15 cellular contexts compared by ENCODE assay signal in the genomic region with DNA sequence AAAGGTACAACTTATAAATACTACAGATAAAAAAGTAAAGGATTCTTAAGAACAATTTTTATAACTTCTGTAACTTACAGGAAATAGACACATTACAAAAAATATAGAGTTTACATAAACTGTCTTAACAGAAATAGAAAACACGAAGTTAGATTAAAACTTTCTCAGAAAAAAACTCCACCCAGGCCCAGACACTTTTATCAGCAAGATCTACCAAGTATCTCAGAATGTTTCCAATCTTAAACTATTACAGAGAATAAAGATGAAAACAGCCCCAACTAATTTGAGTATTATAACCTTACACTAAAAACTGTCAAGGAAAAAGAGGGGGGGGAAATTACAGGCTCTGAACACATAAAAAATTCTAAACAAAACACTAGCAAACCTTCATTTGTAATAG. TPM values are rescaled to one million over a fixed set of nuclear protein-coding genes. Genes with fewer than 3 reads are reported as not detected.
A peak's percentile ranks its signal among the peaks of the same experiment; 100 is the strongest.
DNase-seq lines count a peak whose midpoint lies in the region; ATAC-seq and TF ChIP-seq lines count a peak whose summit lies in the region.
"Had no signal": no experiment of that assay in that cellular context is flagged by ENCODE, and none has a peak within 500 bp of the region (broad histone marks: within the 10 kb centered on the region; RNA-seq: fewer than 3 reads in every experiment).

No MANE protein-coding gene starts in this region.

- H3K27ac Mint-ChIP-seq in activated CD8-positive, alpha-beta memory T cell treated with anti-CD3 and anti-CD28 coated beads, Interleukin-2, amount 10 ng/mL, durations not matched to agents 7 days and 5 days: peak overlapping the region; percentile 34
- no peak overlapping the region for H3K27ac Mint-ChIP-seq in activated naive CD8-positive, alpha-beta T cell treated with anti-CD3 and anti-CD28 coated beads, Interleukin-2, amount 50 U/mL, for 24 hours
- H3K27ac Mint-ChIP-seq in natural killer cell treated with Interleukin-12 subunit alpha and Interleukin-12 subunit beta and Interleukin-15 and Interleukin-18, amount 100 ng/mL, for 72 hours: peak overlapping the region; percentile 42 to 52
- H3K27ac Mint-ChIP-seq: activated B cell treated with CpG ODN at 0.5 μM for 24 hours, nephron progenitor cell had no signal

- no peak overlapping the region for H2AFZ ChIP-seq in Loucy (ENCODE audit: low read length)

- H3K9ac ChIP-seq in Loucy (ENCODE audit: low read depth, low read length, poor library complexity, severe bottlenecking): peak overlapping the region; percentile 8
- H3K9ac ChIP-seq: KMS-11 had no signal

- H3K36me3 Mint-ChIP-seq in activated CD8-positive, alpha-beta memory T cell treated with anti-CD3 and anti-CD28 coated beads, Interleukin-2, amount 10 ng/mL, durations not matched to agents 7 days and 5 days: peaks cover 28% of the 10 kb centered on the region
- peaks cover 30% of the 10 kb centered on the region for H3K36me3 Mint-ChIP-seq in activated naive CD8-positive, alpha-beta T cell treated with anti-CD3 and anti-CD28 coated beads, Interleukin-2, amount 50 U/mL, for 24 hours (ENCODE audit: low read depth)
- H3K36me3 Mint-ChIP-seq in natural killer cell treated with Interleukin-12 subunit alpha and Interleukin-12 subunit beta and Interleukin-15 and Interleukin-18, amount 100 ng/mL, for 72 hours: peaks cover 30% of the 10 kb centered on the region

- no peak for ATAC-seq in activated CD8-positive, alpha-beta memory T cell treated with anti-CD3 and anti-CD28 coated beads, Interleukin-2, amount 10 ng/mL, durations not matched to agents 7 days and 5 days
- no peak for ATAC-seq in activated naive CD8-positive, alpha-beta T cell treated with anti-CD3 and anti-CD28 coated beads, Interleukin-2, amount 50 U/mL, for 24 hours
- ATAC-seq in natural killer cell treated with Interleukin-12 subunit alpha and Interleukin-12 subunit beta and Interleukin-15 and Interleukin-18, amount 100 ng/mL, for 72 hours: no peak
- ATAC-seq in upper lobe of right lung: no peak

- peak overlapping the region; percentile 54 for H3K4me3 ChIP-seq in Loucy (ENCODE audit: low read length, poor library complexity, severe bottlenecking)
- no peak overlapping the region for H3K4me3 ChIP-seq in upper lobe of right lung
- H3K4me3 ChIP-seq: lung had no signal

- no peak for TF ChIP-seq CTCF in Loucy (conservative IDR thresholded peaks at IDR 0.05; ENCODE audit: low read length)
- no peak for TF ChIP-seq CTCF in upper lobe of right lung (IDR thresholded peaks at IDR 0.05)

- no peaks in the 10 kb centered on the region for H3K27me3 Mint-ChIP-seq in activated CD8-positive, alpha-beta memory T cell treated with anti-CD3 and anti-CD28 coated beads, Interleukin-2, amount 10 ng/mL, durations not matched to agents 7 days and 5 days
- no peaks in the 10 kb centered on the region for H3K27me3 Mint-ChIP-seq in activated naive CD8-positive, alpha-beta T cell treated with anti-CD3 and anti-CD28 coated beads, Interleukin-2, amount 50 U/mL, for 24 hours
- no peaks in the 10 kb centered on the region for H3K27me3 Mint-ChIP-seq in natural killer cell treated with Interleukin-12 subunit alpha and Interleukin-12 subunit beta and Interleukin-15 and Interleukin-18, amount 100 ng/mL, for 72 hours
- H3K27me3 Mint-ChIP-seq: activated B cell treated with CpG ODN at 0.5 μM for 24 hours had no signal

- no peak overlapping the region for H3K4me3 Mint-ChIP-seq in activated CD8-positive, alpha-beta memory T cell treated with anti-CD3 and anti-CD28 coated beads, Interleukin-2, amount 10 ng/mL, durations not matched to agents 7 days and 5 days
- H3K4me3 Mint-ChIP-seq in activated naive CD8-positive, alpha-beta T cell treated with anti-CD3 and anti-CD28 coated beads, Interleukin-2, amount 50 U/mL, for 24 hours: peak overlapping the region; percentile 69
- H3K4me3 Mint-ChIP-seq in natural killer cell treated with Interleukin-12 subunit alpha and Interleukin-12 subunit beta and Interleukin-15 and Interleukin-18, amount 100 ng/mL, for 72 hours: peak overlapping the region; percentile 61
- H3K4me3 Mint-ChIP-seq: activated B cell treated with CpG ODN at 0.5 μM for 24 hours, nephron progenitor cell had no signal

- peak overlapping the region; percentile 71 for H3K4me2 ChIP-seq in Loucy (ENCODE audit: low read depth, low read length, poor library complexity, severe bottlenecking)
- H3K4me2 ChIP-seq: KMS-11 had no signal

- H3K79me2 ChIP-seq in Loucy (ENCODE audit: insufficient read depth, low read length): peaks cover 85% of the 10 kb centered on the region

- H3K9me3 ChIP-seq in Loucy (ENCODE audit: insufficient read depth, low read depth, low read length): peaks cover 4% of the 10 kb centered on the region; the same call in 1 of the 2 replicates
- no peaks in the 10 kb centered on the region for H3K9me3 ChIP-seq in upper lobe of right lung

- H4K20me1 ChIP-seq in Loucy (ENCODE audit: insufficient read depth, low read length, poor library complexity, severe bottlenecking): peaks cover 44% of the 10 kb centered on the region

- peaks cover 43% of the 10 kb centered on the region for H3K4me1 Mint-ChIP-seq in activated CD8-positive, alpha-beta memory T cell treated with anti-CD3 and anti-CD28 coated beads, Interleukin-2, amount 10 ng/mL, durations not matched to agents 7 days and 5 days
- H3K4me1 Mint-ChIP-seq in activated naive CD8-positive, alpha-beta T cell treated with anti-CD3 and anti-CD28 coated beads, Interleukin-2, amount 50 U/mL, for 24 hours: peaks cover 51% of the 10 kb centered on the region
- H3K4me1 Mint-ChIP-seq in natural killer cell treated with Interleukin-12 subunit alpha and Interleukin-12 subunit beta and Interleukin-15 and Interleukin-18, amount 100 ng/mL, for 72 hours (ENCODE audit: low read depth in 2 of 2): peaks cover 27% of the 10 kb centered on the region in 2 donors
- H3K4me1 Mint-ChIP-seq: nephron progenitor cell had no signal

- no peaks in the 10 kb centered on the region for H3K9me3 Mint-ChIP-seq in activated CD8-positive, alpha-beta memory T cell treated with anti-CD3 and anti-CD28 coated beads, Interleukin-2, amount 10 ng/mL, durations not matched to agents 7 days and 5 days (ENCODE audit: low read depth)
- H3K9me3 Mint-ChIP-seq in activated naive CD8-positive, alpha-beta T cell treated with anti-CD3 and anti-CD28 coated beads, Interleukin-2, amount 50 U/mL, for 24 hours: no peaks in the 10 kb centered on the region
- H3K9me3 Mint-ChIP-seq in natural killer cell treated with Interleukin-12 subunit alpha and Interleukin-12 subunit beta and Interleukin-15 and Interleukin-18, amount 100 ng/mL, for 72 hours: no peaks in the 10 kb centered on the region
- H3K9me3 Mint-ChIP-seq: activated B cell treated with CpG ODN at 0.5 μM for 24 hours, nephron progenitor cell had no signal

- H3K36me3 ChIP-seq in Loucy (ENCODE audit: insufficient read depth, low read length) (peaks cover 16% of the 10 kb centered on the region), upper lobe of right lung (peaks cover 61% of the 10 kb centered on the region)

- no peaks in the 10 kb centered on the region for H3K27me3 ChIP-seq in Loucy (ENCODE audit: insufficient read depth, low read length, poor library complexity, severe bottlenecking)
- H3K27me3 ChIP-seq in upper lobe of right lung: no peaks in the 10 kb centered on the region

- H3K27ac ChIP-seq in upper lobe of right lung: no peak overlapping the region
- H3K27ac ChIP-seq: KMS-11 had no signal

- H3F3A ChIP-seq in Loucy (ENCODE audit: low read depth): no peaks in the 10 kb centered on the region; the same call in 1 of the 2 replicates

- no peak for DNase-seq in activated CD8-positive, alpha-beta memory T cell treated with anti-CD3 and anti-CD28 coated beads, Interleukin-2, amount 10 ng/mL, durations not matched to agents 7 days and 5 days
- DNase-seq in activated CD8-positive, alpha-beta memory T cell treated with anti-CD3 and anti-CD28 coated beads, Interleukin-2, amount 50 U/mL, for 4 hours: no peak
- no peak for DNase-seq in activated naive CD8-positive, alpha-beta T cell treated with anti-CD3 and anti-CD28 coated beads, Interleukin-2, amount 50 U/mL, for 24 hours
- no peak for DNase-seq in natural killer cell treated with Interleukin-12 subunit alpha and Interleukin-12 subunit beta and Interleukin-15 and Interleukin-18, amount 100 ng/mL, for 72 hours (ENCODE audit: low spot score)
- no peak for DNase-seq in pons (ENCODE audit: low spot score)
- no peak for DNase-seq in KG1 (lab: John Stamatoyannopoulos, UW)
- no peak for DNase-seq in upper lobe of right lung
- DNase-seq: activated B cell treated with CpG ODN at 0.5 μM for 24 hours, dermis blood vessel endothelial cell, NCI-H1105, NCI-H2171 treated with DMSO at 0.1 percent for 48 hours, nephron progenitor cell had no signal

- CTCF ChIA-PET in activated CD8-positive, alpha-beta memory T cell treated with anti-CD3 and anti-CD28 coated beads, Interleukin-2, amount 10 ng/mL, durations not matched to agents 7 days and 5 days (lab: Charles Lee): interaction anchor here (1.6 kb wide), 1 partner anchor 32 kb away, joined by 3 read pairs; no protein-coding TSS in a partner anchor

- intact Hi-C loops in upper lobe of right lung (cut with DNase I): no loop called here

- H3K9me2 ChIP-seq in Loucy (replicated peaks; ENCODE audit: low read depth, low read length): no peaks in the 10 kb centered on the region

- H3K4me1 ChIP-seq in Loucy (ENCODE audit: insufficient read depth, low read length, poor library complexity, severe bottlenecking): peaks cover 48% of the 10 kb centered on the region
- peaks cover 13% of the 10 kb centered on the region for H3K4me1 ChIP-seq in upper lobe of right lung

RNA-seq across cellular contexts. Expression of gene ZFC3H1, which starts 8.2 kb away (rescaled TPM):
- 10 to 100 TPM; 54.6 to 79.2 TPM for total RNA-seq in activated CD8-positive, alpha-beta memory T cell treated with anti-CD3 and anti-CD28 coated beads, Interleukin-2, amount 10 ng/mL, durations not matched to agents 7 days and 5 days
- total RNA-seq in natural killer cell treated with Interleukin-12 subunit alpha and Interleukin-12 subunit beta and Interleukin-15 and Interleukin-18, amount 100 ng/mL, for 72 hours: 100 to 1,000 TPM in 1 of 2 donors, 10 to 100 TPM in 1; 71.1 to 104 TPM
- total RNA-seq in upper lobe of right lung: 44.8 TPM

RNA-seq across cellular contexts. Expression of gene THAP2, which starts 8.6 kb away (rescaled TPM):
- total RNA-seq in activated CD8-positive, alpha-beta memory T cell treated with anti-CD3 and anti-CD28 coated beads, Interleukin-2, amount 10 ng/mL, durations not matched to agents 7 days and 5 days: 1 to 10 TPM; 6.9 to 8.1 TPM
- total RNA-seq in natural killer cell treated with Interleukin-12 subunit alpha and Interleukin-12 subunit beta and Interleukin-15 and Interleukin-18, amount 100 ng/mL, for 72 hours: 1 to 10 TPM; 5.2 to 9.2 TPM
- 4.9 TPM for total RNA-seq in upper lobe of right lung

RNA-seq across cellular contexts. Expression of gene TMEM19, which starts 30.4 kb away (rescaled TPM):
- total RNA-seq in activated CD8-positive, alpha-beta memory T cell treated with anti-CD3 and anti-CD28 coated beads, Interleukin-2, amount 10 ng/mL, durations not matched to agents 7 days and 5 days: 10 to 100 TPM; 16.5 to 16.6 TPM
- 10 to 100 TPM; 13.4 to 24.8 TPM for total RNA-seq in natural killer cell treated with Interleukin-12 subunit alpha and Interleukin-12 subunit beta and Interleukin-15 and Interleukin-18, amount 100 ng/mL, for 72 hours
- 39.7 TPM for total RNA-seq in upper lobe of right lung
